Comparison of ENCODE assay signal across 19 cellular contexts in the genomic region with DNA sequence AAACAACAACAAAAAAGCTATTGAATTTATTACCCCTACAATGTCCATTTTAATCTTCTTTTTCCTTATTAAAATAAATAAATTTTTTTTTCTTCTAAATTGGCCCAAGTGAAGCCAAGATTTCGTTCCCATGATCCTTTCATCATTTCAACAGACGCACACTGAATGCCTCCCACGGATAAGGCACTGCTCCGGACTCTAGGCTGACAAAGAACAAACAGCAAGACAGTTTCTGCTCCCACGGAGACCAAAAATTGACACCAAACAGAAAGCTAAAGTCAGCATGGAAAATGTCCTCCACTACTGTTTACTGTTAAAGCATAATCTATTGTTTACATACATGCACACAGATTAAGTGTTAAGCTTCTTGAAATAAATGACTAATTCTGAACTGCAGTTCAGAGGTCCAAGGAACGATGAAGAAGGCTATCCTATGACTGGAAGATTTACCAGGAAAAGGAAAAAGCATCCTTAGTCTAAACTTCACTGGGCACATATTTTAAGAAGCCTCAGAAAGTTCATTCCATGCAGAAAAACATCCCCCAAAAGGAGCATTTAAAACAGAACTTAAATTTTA.
"Had no signal": no experiment of that assay in that cellular context is flagged by ENCODE, and none has a peak within 500 bp of the region (broad histone marks: within the 10 kb centered on the region; RNA-seq: fewer than 3 reads in every experiment).

No MANE protein-coding gene starts in this region.

- H3K4me3 Mint-ChIP-seq: activated CD4-positive, alpha-beta T cell treated with anti-CD3 and anti-CD28 coated beads, Interleukin-2, amount 10 ng/mL, durations not matched to agents 7 days and 5 days; activated CD8-positive, alpha-beta T cell treated with anti-CD3 and anti-CD28 coated beads, Interleukin-2, amount 10 ng/mL, durations not matched to agents 7 days and 5 days; activated T-helper 17 cell treated with anti-CD3 and anti-CD28 coated beads, Interleukin-2, amount 50 U/mL, for 72 hours; memory B cell; neural crest cell had no signal

- H3K9me3 Mint-ChIP-seq: activated CD4-positive, alpha-beta T cell treated with anti-CD3 and anti-CD28 coated beads, Interleukin-2, amount 10 ng/mL, durations not matched to agents 7 days and 5 days had no signal

- H3K4me1 ChIP-seq: suprapubic skin, transverse colon had no signal

- ATAC-seq: activated CD8-positive, alpha-beta T cell treated with anti-CD3 and anti-CD28 coated beads, Interleukin-2, amount 10 ng/mL, durations not matched to agents 7 days and 5 days; activated naive CD4-positive, alpha-beta T cell treated with anti-CD3 and anti-CD28 coated beads, Interleukin-2, amount 50 U/mL, for 72 hours; activated T-helper 17 cell treated with anti-CD3 and anti-CD28 coated beads, Interleukin-2, amount 50 U/mL, for 72 hours; mucosa of descending colon had no signal

- H3K27ac ChIP-seq: cardiac muscle cell, stomach, suprapubic skin, transverse colon, WERI-Rb-1 had no signal

- H3K27me3 Mint-ChIP-seq: activated CD4-positive, alpha-beta T cell treated with anti-CD3 and anti-CD28 coated beads, Interleukin-2, amount 10 ng/mL, durations not matched to agents 7 days and 5 days; memory B cell had no signal

- H3K36me3 ChIP-seq: cardiac muscle cell, stomach, suprapubic skin, transverse colon had no signal

- H3K36me3 Mint-ChIP-seq: memory B cell had no signal

- H3K4me1 Mint-ChIP-seq: activated CD4-positive, alpha-beta T cell treated with anti-CD3 and anti-CD28 coated beads, Interleukin-2, amount 10 ng/mL, durations not matched to agents 7 days and 5 days; activated T-helper 17 cell treated with anti-CD3 and anti-CD28 coated beads, Interleukin-2, amount 50 U/mL, for 72 hours had no signal

- H3K4me3 ChIP-seq: cardiac muscle cell, mucosa of descending colon, stomach, suprapubic skin, transverse colon had no signal

- H3K27ac Mint-ChIP-seq: activated CD4-positive, alpha-beta T cell treated with anti-CD3 and anti-CD28 coated beads, Interleukin-2, amount 10 ng/mL, durations not matched to agents 7 days and 5 days; activated CD8-positive, alpha-beta T cell treated with anti-CD3 and anti-CD28 coated beads, Interleukin-2, amount 10 ng/mL, durations not matched to agents 7 days and 5 days; activated naive CD4-positive, alpha-beta T cell treated with anti-CD3 and anti-CD28 coated beads, Interleukin-2, amount 50 U/mL, for 72 hours; activated T-helper 17 cell treated with anti-CD3 and anti-CD28 coated beads, Interleukin-2, amount 50 U/mL, for 72 hours; memory B cell had no signal

- H3K27me3 ChIP-seq: cardiac muscle cell, stomach, suprapubic skin, transverse colon had no signal

- H3K9me3 ChIP-seq: mucosa of descending colon, suprapubic skin, transverse colon had no signal

- DNase-seq: activated CD4-positive, alpha-beta T cell treated with anti-CD3 and anti-CD28 coated beads, Interleukin-2, amount 10 ng/mL, durations not matched to agents 7 days and 5 days; activated CD4-positive, CD25-positive, alpha-beta regulatory T cell treated with anti-CD3 and anti-CD28 coated beads, Interleukin-2, amount 50 U/mL, for 72 hours; activated CD8-positive, alpha-beta T cell treated with anti-CD3 and anti-CD28 coated beads, Interleukin-2, amount 10 ng/mL, durations not matched to agents 7 days and 5 days; erythroblast; foreskin melanocyte; hippocampal formation; mucosa of descending colon; retina; stimulated activated CD4-positive, alpha-beta T cell treated with anti-CD3 and anti-CD28 coated beads, Interleukin-12 subunit alpha, Interleukin-12 subunit beta, amount 100 ng/mL, for 4 hours; stomach; T-helper 1 cell; transverse colon; WERI-Rb-1 had no signal
